Comparison of ENCODE assay signal across 8 cellular contexts in genomic region chr11:73598719-73599379, GRCh38. TPM values are rescaled to one million over a fixed set of nuclear protein-coding genes. Genes with fewer than 3 reads are reported as not detected.
DNase-seq lines count a peak whose midpoint lies in the region; ATAC-seq and TF ChIP-seq lines count a peak whose summit lies in the region.

No MANE protein-coding gene starts in this region.

- BruUV-seq in Calu3 (replicated peaks; lab: Mats Ljungman, UMichigan), result TSS peak; percentile 51

- H3K9me3 Mint-ChIP-seq in Calu3 (ENCODE audit: low read depth, unreplicated experiment), result no peaks in the 10 kb centered on the region
- no peaks in the 10 kb centered on the region; a peak in 2 of 5 replicates for H3K9me3 Mint-ChIP-seq in H9
- no peaks in the 10 kb centered on the region for H3K9me3 Mint-ChIP-seq in activated naive CD8-positive, alpha-beta T cell treated with anti-CD3 and anti-CD28 coated beads for 36 hours

- TF ChIP-seq CTCF in Calu3 (IDR thresholded peaks at IDR 0.05; ENCODE audit: unreplicated experiment) (no peak), H9 (conservative IDR thresholded peaks at IDR 0.05) (no peak), liver (IDR thresholded peaks at IDR 0.05; ENCODE audit: low read depth, low read length, missing input control) (no peak), upper lobe of right lung (IDR thresholded peaks at IDR 0.05) (no peak)

- H3K27ac Mint-ChIP-seq in Calu3 (ENCODE audit: unreplicated experiment), result peak overlapping the region; percentile 83
- peak overlapping the region; percentile 86 to 98 (median 92) for H3K27ac Mint-ChIP-seq in H9
- H3K27ac Mint-ChIP-seq in activated naive CD8-positive, alpha-beta T cell treated with anti-CD3 and anti-CD28 coated beads for 36 hours, result peak overlapping the region; percentile 88

- no peak overlapping the region for H2AFZ ChIP-seq in H9 (ENCODE audit: low read length)

- no peak overlapping the region for H4K8ac ChIP-seq in H9 (replicated peaks; ENCODE audit: insufficient read length, low read depth, low read length)

- H3K36me3 Mint-ChIP-seq in Calu3 (ENCODE audit: insufficient read depth, unreplicated experiment), result peaks cover 27% of the 10 kb centered on the region
- H3K36me3 Mint-ChIP-seq in H9 (ENCODE audit: insufficient read depth in 1 of 3, low read depth in 3 of 3), result no peaks in the 10 kb centered on the region; a peak in 1 of 7 replicates
- H3K36me3 Mint-ChIP-seq in activated naive CD8-positive, alpha-beta T cell treated with anti-CD3 and anti-CD28 coated beads for 36 hours, result peaks cover 9% of the 10 kb centered on the region

- H2BK15ac ChIP-seq in H9 (ENCODE audit: low read depth, low read length), result no peak overlapping the region

- ATAC-seq in upper lobe of right lung, result no peak
- no peak for ATAC-seq in HG03039 (IDR thresholded peaks at IDR 0.05; ENCODE audit: unreplicated experiment)

- H3K4me1 ChIP-seq in H9 (ENCODE audit: insufficient read depth, low read length) (peaks cover 10% of the 10 kb centered on the region), liver (ENCODE audit: control insufficient read depth in 4 of 4, insufficient read depth in 4 of 4, low read length in 3 of 4) (peaks cover 3 to 19% (median 10%) of the 10 kb centered on the region in 4 donors), upper lobe of right lung (peaks cover 9% of the 10 kb centered on the region)

- H3K27ac ChIP-seq in H9 (ENCODE audit: insufficient read length, low read depth, low read length) (no peak overlapping the region), liver (ENCODE audit: low read depth in 1 of 2, low read length in 2 of 2) (peak overlapping the region; percentile 68 to 91), upper lobe of right lung (peak overlapping the region; percentile 73)

- H2BK20ac ChIP-seq in H9 (ENCODE audit: low read depth, low read length, poor library complexity, severe bottlenecking), result no peak overlapping the region

- H3K18ac ChIP-seq in H9 (ENCODE audit: insufficient read length, low read depth, low read length), result no peak overlapping the region

- TF ChIP-seq RAD21 in liver (IDR thresholded peaks at IDR 0.05), result no peak

- H3K4me1 Mint-ChIP-seq in Calu3 (ENCODE audit: low read depth, unreplicated experiment) (peaks cover 22% of the 10 kb centered on the region), H9 (peaks cover 27 to 39% of the 10 kb centered on the region in 2 experiments)
- H3K4me1 Mint-ChIP-seq in activated naive CD8-positive, alpha-beta T cell treated with anti-CD3 and anti-CD28 coated beads for 36 hours, result peaks cover 32% of the 10 kb centered on the region

- no peak overlapping the region for H2BK5ac ChIP-seq in H9 (ENCODE audit: insufficient read length, low read length)

- whole genome bisulfite sequencing in H9 (ENCODE audit: extremely low coverage, insufficient read length, low lambda C conversion rate), result 100% methylated on average over 3 of the region's 20 CpGs
- WGBS in liver, result 27% methylated on average over 20 of the region's 20 CpGs

- intact Hi-C loops in Calu3 (cut with micrococcal nuclease; ENCODE audit: unreplicated experiment) (loop anchor here (5.0 kb wide), 1 partner anchor 122 kb away; no protein-coding TSS in a partner anchor), upper lobe of right lung (cut with DNase I) (no loop called here)

- CTCF ChIA-PET in Calu3 (lab: Charles Lee), result interaction anchor here (0.5 to 1.3 kb wide), 7 partner anchors 8 to 1050 kb away, joined by 3 to 6 read pairs (median 3); no protein-coding TSS in a partner anchor

- no peak for DNase-seq in Calu3
- DNase-seq in H9, result no peak
- no peak for DNase-seq in activated naive CD8-positive, alpha-beta T cell treated with anti-CD3 and anti-CD28 coated beads for 36 hours
- DNase-seq in upper lobe of right lung, result no peak
- DNase-seq in HPDE6-E6E7 (ENCODE audit: extremely low spot score), result no peak
- DNase-seq in DMS53 (lab: John Stamatoyannopoulos, UW), result no peak

- no peak overlapping the region for H4K91ac ChIP-seq in H9 (ENCODE audit: insufficient read length, low read depth, low read length)

- H3K9ac ChIP-seq in H9 (ENCODE audit: extremely low read depth, insufficient read length, low read length) (peak overlapping the region; percentile 10), liver (ENCODE audit: low read depth in 1 of 2, low read length in 2 of 2) (peak overlapping the region; percentile 52 to 97)

- H3K79me2 ChIP-seq in H9 (ENCODE audit: insufficient read depth, low read length), result peaks cover 9% of the 10 kb centered on the region; the same call in 1 of the 2 replicates

- peak overlapping the region; percentile 44 for H3K4me2 ChIP-seq in H9 (ENCODE audit: insufficient read depth, insufficient read length, low read length)

- no peak overlapping the region for H3K23ac ChIP-seq in H9 (ENCODE audit: insufficient read length, low read depth, low read length)

- no peak overlapping the region for H3K56ac ChIP-seq in H9 (ENCODE audit: insufficient read length, low read depth, low read length)

- H3K4me3 ChIP-seq in liver (ENCODE audit: low read depth in 1 of 3, low read length in 3 of 3) (peak overlapping the region; percentile 92 to 97 (median 96)), upper lobe of right lung (peak overlapping the region; percentile 68)

- H2BK120ac ChIP-seq in H9 (ENCODE audit: low read depth, low read length, poor library complexity, severe bottlenecking), result no peak overlapping the region

- H3K4ac ChIP-seq in H9 (ENCODE audit: low read depth, low read length), result no peak overlapping the region

- H3K79me1 ChIP-seq in H9 (ENCODE audit: insufficient read depth, low read depth, low read length, poor library complexity, severe bottlenecking), result no peaks in the 10 kb centered on the region

- no peak overlapping the region for H4K5ac ChIP-seq in H9 (ENCODE audit: insufficient read length, low read depth, low read length)

- H3K27me3 ChIP-seq in H9 (ENCODE audit: insufficient read depth, low read length), result no peaks in the 10 kb centered on the region
- no peaks in the 10 kb centered on the region for H3K27me3 ChIP-seq in liver (ENCODE audit: control insufficient read depth in 4 of 4, insufficient read depth in 4 of 4, low read length in 3 of 4)
- no peaks in the 10 kb centered on the region for H3K27me3 ChIP-seq in upper lobe of right lung

- H3K4me3 Mint-ChIP-seq in Calu3 (ENCODE audit: low read depth, unreplicated experiment) (peak overlapping the region; percentile 93), H9 (peak overlapping the region; percentile 79 to 94)
- peak overlapping the region; percentile 94 for H3K4me3 Mint-ChIP-seq in activated naive CD8-positive, alpha-beta T cell treated with anti-CD3 and anti-CD28 coated beads for 36 hours

- H2AK5ac ChIP-seq in H9 (ENCODE audit: insufficient read length, low read length), result no peak overlapping the region

- H2BK12ac ChIP-seq in H9 (ENCODE audit: insufficient read length, low read depth, low read length), result no peak overlapping the region

- peaks cover 10% of the 10 kb centered on the region for H3K23me2 ChIP-seq in H9 (ENCODE audit: insufficient read length, low read depth, low read length, poor library complexity, severe bottlenecking)

- H3K27me3 Mint-ChIP-seq in Calu3 (ENCODE audit: unreplicated experiment) (no peaks in the 10 kb centered on the region), H9 (ENCODE audit: low read depth) (no peaks in the 10 kb centered on the region)
- H3K27me3 Mint-ChIP-seq in activated naive CD8-positive, alpha-beta T cell treated with anti-CD3 and anti-CD28 coated beads for 36 hours, result no peaks in the 10 kb centered on the region

- no peaks in the 10 kb centered on the region for H4K20me1 ChIP-seq in H9 (ENCODE audit: control insufficient read depth, insufficient read depth, insufficient read length)

- H3T11ph ChIP-seq in H9 (ENCODE audit: low read length), result no peak overlapping the region

- H3K9me3 ChIP-seq in H9 (ENCODE audit: control insufficient read depth, low read depth, low read length) (no peaks in the 10 kb centered on the region), liver (ENCODE audit: control insufficient read depth in 4 of 4, low read length in 3 of 4) (no peaks in the 10 kb centered on the region), upper lobe of right lung (no peaks in the 10 kb centered on the region)

- H3K14ac ChIP-seq in H9 (ENCODE audit: insufficient read depth, low read length), result no peak overlapping the region

- no peaks in the 10 kb centered on the region for H3K36me3 ChIP-seq in liver (ENCODE audit: control insufficient read depth in 4 of 4, insufficient read depth in 3 of 4, low read depth in 1 of 4, low read length in 3 of 4)
- no peaks in the 10 kb centered on the region for H3K36me3 ChIP-seq in upper lobe of right lung

TF ChIP-seq in liver, 16 proteins besides CTCF, POLR2A, EP300 and RAD21 (continues in another document):
- TF ChIP-seq, protein P1, sequence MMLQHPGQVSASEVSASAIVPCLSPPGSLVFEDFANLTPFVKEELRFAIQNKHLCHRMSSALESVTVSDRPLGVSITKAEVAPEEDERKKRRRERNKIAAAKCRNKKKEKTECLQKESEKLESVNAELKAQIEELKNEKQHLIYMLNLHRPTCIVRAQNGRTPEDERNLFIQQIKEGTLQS (IDR thresholded peaks at IDR 0.05), result no peak
- TF ChIP-seq TAF1 (conservative IDR thresholded peaks at IDR 0.05), result no peak

RNA-seq across cellular contexts. Expression of gene FAM168A, which starts 0.9 kb away (rescaled TPM):
- total RNA-seq in Calu3 (2022) (30.4 and 30.8 TPM in 2 replicates), H9 (2021) (21.1 and 21.8 TPM in 2 replicates), liver (10 to 100 TPM in 1 of 2 donors, 1 to 10 TPM in 1; 9.0 to 14.6 TPM), upper lobe of right lung (30.7 TPM)
- total RNA-seq in activated naive CD8-positive, alpha-beta T cell treated with anti-CD3 and anti-CD28 coated beads for 36 hours, result 10 to 100 TPM; 11.3 to 11.7 TPM
- 1 to 10 TPM; 4.8 to 9.2 TPM for polyA plus RNA-seq in liver

RNA-seq across cellular contexts. Expression of gene PLEKHB1, which starts 47.5 kb away (rescaled TPM):
- total RNA-seq in Calu3 (2022), result 106 and 127 TPM in 2 replicates
- 34.0 and 37.1 TPM in 2 replicates for total RNA-seq in H9 (2021)
- 10 to 100 TPM in 1 of 2 experiments, 1 to 10 TPM in 1; 6.8 to 13.3 TPM for total RNA-seq in activated naive CD8-positive, alpha-beta T cell treated with anti-CD3 and anti-CD28 coated beads for 36 hours
- 1 to 10 TPM in 1 of 2 donors, under 1 TPM in 1; 0.75 to 1.3 TPM for total RNA-seq in liver
- 1 to 10 TPM in 1 of 2 donors, under 1 TPM in 1; 0.92 to 1.4 TPM for polyA plus RNA-seq in liver
- total RNA-seq in upper lobe of right lung, result 30.5 TPM
